Comparison of ENCODE assay signal across 9 cellular contexts in genomic region chr5:28014779-28015178, GRCh38.
DNase-seq lines count a peak whose midpoint lies in the region; ATAC-seq, FAIRE-seq and TF ChIP-seq lines count a peak whose summit lies in the region.
"Had no signal": no experiment of that assay in that cellular context is flagged by ENCODE, and none has a peak within 500 bp of the region (broad histone marks: within the 10 kb centered on the region; RNA-seq: fewer than 3 reads in every experiment).

No MANE protein-coding gene starts in this region.

- H3K4me1 ChIP-seq in H1 (replicated peaks in 1 of 4; ENCODE audit: control insufficient read depth in 3 of 4, insufficient read depth in 4 of 4, low read length in 3 of 4), result no peaks in the 10 kb centered on the region
- H3K4me1 ChIP-seq in Peyer's patch, result no peaks in the 10 kb centered on the region
- H3K4me1 ChIP-seq: psoas muscle had no signal

- POLR2A ChIA-PET in AG04450 (lab: Yijun Ruan, JAX) (no interaction called here), H1 (lab: Charles Lee; ENCODE audit: partially characterized antibody) (no interaction called here)

- H4K5ac ChIP-seq in H1 (ENCODE audit: insufficient read length, low read depth, low read length), result no peak overlapping the region

- no peak overlapping the region for H4K8ac ChIP-seq in H1 (ENCODE audit: extremely low read depth, insufficient read depth, low read length)

- no peak overlapping the region for H2AK5ac ChIP-seq in H1 (ENCODE audit: low read depth, low read length)

- CTCF ChIA-PET in AG04450 (lab: Charles Lee), result no interaction called here
- CTCF ChIA-PET in H1 (lab: Charles Lee; ENCODE audit: partially characterized antibody), result interaction anchor here (0.7 to 1.6 kb wide), 7 partner anchors 10 to 516 kb away, joined by 3 to 6 read pairs (median 3); no protein-coding TSS in a partner anchor

- no peak overlapping the region for H3K4ac ChIP-seq in H1 (replicated peaks; ENCODE audit: insufficient read length, low read depth, low read length)

- H2BK5ac ChIP-seq in H1 (ENCODE audit: low read depth, low read length), result no peak overlapping the region

- 63% methylated on average over 3 of the region's 3 CpGs; no CpG with 5 or more reads in 1 of the 2 experiments for WGBS in H1 (ENCODE audit: extremely low coverage in 1 of 2, insufficient coverage in 1 of 2, insufficient read length in 1 of 2, insufficient replicate concordance in 2 of 2, low coverage in 1 of 2, low lambda C conversion rate in 2 of 2, missing lambda C conversion rate in 1 of 2), 2 experiments

- no peak for FAIRE-seq in H1 (lab: Jason Lieb, UNC)

- H3K23me2 ChIP-seq in H1 (ENCODE audit: low read depth, low read length), result no peaks in the 10 kb centered on the region

- no peak overlapping the region for H3K27ac ChIP-seq in AG04450 (ENCODE audit: low read depth, low read length)
- H3K27ac ChIP-seq in H1 (ENCODE audit: low read depth, low read length), result no peak overlapping the region
- H3K27ac ChIP-seq in Peyer's patch, result no peak overlapping the region
- H3K27ac ChIP-seq: psoas muscle had no signal

- no peak overlapping the region for H2BK15ac ChIP-seq in H1 (ENCODE audit: low read length)

- TF ChIP-seq EP300 in H1 (IDR thresholded peaks at IDR 0.05; ENCODE audit: borderline replicate concordance in 1 of 2, low read depth in 2 of 2, low read length in 2 of 2), result no peak

- TF ChIP-seq POLR2A in H1 (IDR thresholded peaks at IDR 0.05; ENCODE audit: control extremely low read depth in 1 of 2, low read depth in 2 of 2, low read length in 2 of 2) (no peak), Peyer's patch (IDR thresholded peaks at IDR 0.05) (no peak)

- no peak overlapping the region for H4K91ac ChIP-seq in H1 (replicated peaks; ENCODE audit: insufficient read length, low read length)

- H3K27me3 ChIP-seq in AG04450 (ENCODE audit: control insufficient read depth, insufficient read depth, low read length) (no peaks in the 10 kb centered on the region), H1 (replicated peaks in 1 of 4; ENCODE audit: control insufficient read depth in 3 of 4, extremely low read depth in 1 of 4, insufficient read depth in 3 of 4, low read length in 3 of 4) (no peaks in the 10 kb centered on the region), Peyer's patch (no peaks in the 10 kb centered on the region)

- no peaks in the 10 kb centered on the region for H4K20me1 ChIP-seq in H1 (replicated peaks in 1 of 2; ENCODE audit: control insufficient read depth in 1 of 2, insufficient read depth in 2 of 2, low read length in 2 of 2)

- TF ChIP-seq RAD21 in H1 (IDR thresholded peaks at IDR 0.05 in 1 of 2, conservative IDR thresholded peaks at IDR 0.05 in 1 of 2; ENCODE audit: low read depth in 2 of 2, low read length in 2 of 2), result peak; percentile 28 to 40

- no peak overlapping the region for H3K23ac ChIP-seq in H1 (ENCODE audit: insufficient read length)

- no peaks in the 10 kb centered on the region for H3K79me2 ChIP-seq in H1 (ENCODE audit: control insufficient read depth in 1 of 2, insufficient read depth in 2 of 2, low read length in 2 of 2)

- H3K4me3 ChIP-seq in AG04450 (ENCODE audit: low read depth, low read length) (no peak overlapping the region), H1 (ENCODE audit: extremely low read depth in 1 of 4, insufficient read depth in 2 of 4, low read depth in 3 of 4, low read length in 4 of 4) (no peak overlapping the region), Peyer's patch (no peak overlapping the region)
- H3K4me3 ChIP-seq: psoas muscle had no signal

- H3K9me3 ChIP-seq in AG04450 (ENCODE audit: control insufficient read depth, insufficient read depth, low read length) (peaks cover 22% of the 10 kb centered on the region), H1 (ENCODE audit: insufficient read depth in 2 of 2, low read depth in 1 of 2, low read length in 1 of 2) (peaks cover 40% of the 10 kb centered on the region in 2 experiments), Peyer's patch (peaks cover 0 to 16% (median 0%) of the 10 kb centered on the region in 4 donors)

- H3K36me3 ChIP-seq in H1 (ENCODE audit: control insufficient read depth in 2 of 4, insufficient read depth in 4 of 4, low read length in 3 of 4), result no peaks in the 10 kb centered on the region
- H3K36me3 ChIP-seq in Peyer's patch, result no peaks in the 10 kb centered on the region

- H3K9ac ChIP-seq in H1 (replicated peaks in 1 of 4; ENCODE audit: extremely low read depth in 1 of 4, low read depth in 3 of 4, low read length in 3 of 4), result no peak overlapping the region

- H3K4me2 ChIP-seq in H1 (ENCODE audit: insufficient read depth in 1 of 2, low read depth in 2 of 2, low read length in 2 of 2), result no peak overlapping the region

- no peaks in the 10 kb centered on the region for H3K79me1 ChIP-seq in H1 (ENCODE audit: low read depth, low read length)

- ATAC-seq in HG03175 (IDR thresholded peaks at IDR 0.05; ENCODE audit: unreplicated experiment) (no peak), GM18517 (IDR thresholded peaks at IDR 0.05; ENCODE audit: unreplicated experiment) (no peak)
- ATAC-seq: psoas muscle had no signal

- TF ChIP-seq CTCF in AG04450 (IDR thresholded peaks at IDR 0.05; ENCODE audit: low read depth, low read length) (0 out of 2 replicates have a peak, but pooled peaks have one; percentile 14), GM10266 (IDR thresholded peaks at IDR 0.05; ENCODE audit: control insufficient read depth, insufficient read depth, low read depth, missing control alignments) (peak; percentile 54), H1 (IDR thresholded peaks at IDR 0.05; ENCODE audit: control extremely low read depth in 1 of 3, insufficient read depth in 1 of 3, low read depth in 1 of 3, low read length in 3 of 3) (peak in 2 of 3 experiments; percentile 28 to 71; a peak in 2 of 4 replicates), Peyer's patch (IDR thresholded peaks at IDR 0.05) (no peak)

- H3K56ac ChIP-seq in H1 (replicated peaks; ENCODE audit: insufficient read length, low read depth, low read length), result no peak overlapping the region

- no peak overlapping the region for H3K14ac ChIP-seq in H1 (ENCODE audit: insufficient read length)

- H3K18ac ChIP-seq in H1 (ENCODE audit: extremely low read depth, low read length), result no peak overlapping the region

- no peak overlapping the region for H2BK12ac ChIP-seq in H1 (ENCODE audit: low read depth, low read length)

- H2BK20ac ChIP-seq in H1 (ENCODE audit: low read length), result no peak overlapping the region

- no peak overlapping the region for H2AFZ ChIP-seq in H1 (ENCODE audit: low read length)

- H2BK120ac ChIP-seq in H1 (replicated peaks; ENCODE audit: low read depth, low read length), result no peak overlapping the region

- no peak for DNase-seq in AG04450 (ENCODE audit: low read depth, low spot score)
- no peak for DNase-seq in GM10266 (ENCODE audit: extremely low spot score)
- peak; percentile 62 for DNase-seq in NCI-H748 (lab: John Stamatoyannopoulos, UW; ENCODE audit: unreplicated experiment)
- DNase-seq in H1 (ENCODE audit: low read depth in 1 of 2, low spot score in 2 of 2), result no peak
- DNase-seq in NCI-H1105 (lab: John Stamatoyannopoulos, UW), result no peak
- no peak for DNase-seq in Peyer's patch
- DNase-seq: psoas muscle had no signal

TF ChIP-seq in H1, 55 proteins besides CTCF, POLR2A, EP300 and RAD21 (continues in another document):
- TF ChIP-seq JUND (IDR thresholded peaks at IDR 0.05; ENCODE audit: low read length) (no peak), FOSL1 (IDR thresholded peaks at IDR 0.05; ENCODE audit: insufficient read depth, low read depth, low read length) (no peak), NRF1 (IDR thresholded peaks at IDR 0.05; ENCODE audit: low read depth, low read length) (no peak)

Comparison
In these comparisons a context has a peak if more than half of its experiments do, and no peak if none do; other contexts are left out.
1. CTCF ChIP-seq: peak in AG04450 (single experiment), GM10266 (single experiment) and H1 (2 of 3); none in Peyer's patch (0 of 6).